ENCODE assay signal across 2 cellular contexts in genomic region chr14:36848213-36848612, GRCh38.
TF ChIP-seq lines count a peak whose summit lies in the region.

No MANE protein-coding gene starts in this region.

TF ChIP-seq in Ishikawa, 13 proteins besides CTCF, POLR2A, EP300 and RAD21 (continued from another document):
- TF ChIP-seq REST (IDR thresholded peaks at IDR 0.05; ENCODE audit: low read depth) = no peak
- no peak for TF ChIP-seq TAF1 (IDR thresholded peaks at IDR 0.05; ENCODE audit: low read depth)

TF ChIP-seq in K562, 482 proteins besides CTCF, POLR2A, EP300 and RAD21:
- peak in 1 of 2 experiments; percentile 25; a peak in 1 of 4 replicates for TF ChIP-seq ZNF318 (IDR thresholded peaks at IDR 0.05; ENCODE audit: borderline replicate concordance in 1 of 2, low read depth in 1 of 2)
- TF ChIP-seq MTF1 (CRISPR knock-in tag; IDR thresholded peaks at IDR 0.05; ENCODE audit: borderline replicate concordance) = no peak
- TF ChIP-seq ETS2 (tag; IDR thresholded peaks at IDR 0.05; ENCODE audit: borderline replicate concordance, poor library complexity, severe bottlenecking) = no peak
- TF ChIP-seq PBX2 (CRISPR knock-in tag; IDR thresholded peaks at IDR 0.05; ENCODE audit: low read depth) = no peak
- TF ChIP-seq PBX2 (tag; conservative IDR thresholded peaks at IDR 0.05; ENCODE audit: low read depth) = peak; percentile 94
- peak; percentile 82 for TF ChIP-seq PKNOX1 (IDR thresholded peaks at IDR 0.05)
- TF ChIP-seq ZNF184 (CRISPR knock-in tag; IDR thresholded peaks at IDR 0.05) = no peak
- TF ChIP-seq IRF9 (tag; IDR thresholded peaks at IDR 0.05) = peak; percentile 63; the same call in 1 of the 2 replicates
- peak; percentile 54; the same call in 1 of the 2 replicates for TF ChIP-seq ATF3 (IDR thresholded peaks at IDR 0.05)
- TF ChIP-seq ATF3 (CRISPR knock-in tag; conservative IDR thresholded peaks at IDR 0.05) = no peak
- no peak for TF ChIP-seq MTA1 (IDR thresholded peaks at IDR 0.05; ENCODE audit: borderline replicate concordance)
- TF ChIP-seq TRIM24 (IDR thresholded peaks at IDR 0.05) = peak in 1 of 2 experiments; percentile 11; a peak in 1 of 4 replicates
- peak; percentile 81 for TF ChIP-seq CEBPB (tag; IDR thresholded peaks at IDR 0.05)
- TF ChIP-seq CEBPG (CRISPR knock-in tag; IDR thresholded peaks at IDR 0.05) = peak; percentile 78
- peak; percentile 94 for TF ChIP-seq CEBPG (tag; conservative IDR thresholded peaks at IDR 0.05 in 1 of 2, IDR thresholded peaks at IDR 0.05 in 1 of 2)
- peak; percentile 94 for TF ChIP-seq MEIS2 (IDR thresholded peaks at IDR 0.05; ENCODE audit: partially characterized antibody)
- no peak for TF ChIP-seq TEAD2 (tag; IDR thresholded peaks at IDR 0.05)
